In the genomic region with DNA sequence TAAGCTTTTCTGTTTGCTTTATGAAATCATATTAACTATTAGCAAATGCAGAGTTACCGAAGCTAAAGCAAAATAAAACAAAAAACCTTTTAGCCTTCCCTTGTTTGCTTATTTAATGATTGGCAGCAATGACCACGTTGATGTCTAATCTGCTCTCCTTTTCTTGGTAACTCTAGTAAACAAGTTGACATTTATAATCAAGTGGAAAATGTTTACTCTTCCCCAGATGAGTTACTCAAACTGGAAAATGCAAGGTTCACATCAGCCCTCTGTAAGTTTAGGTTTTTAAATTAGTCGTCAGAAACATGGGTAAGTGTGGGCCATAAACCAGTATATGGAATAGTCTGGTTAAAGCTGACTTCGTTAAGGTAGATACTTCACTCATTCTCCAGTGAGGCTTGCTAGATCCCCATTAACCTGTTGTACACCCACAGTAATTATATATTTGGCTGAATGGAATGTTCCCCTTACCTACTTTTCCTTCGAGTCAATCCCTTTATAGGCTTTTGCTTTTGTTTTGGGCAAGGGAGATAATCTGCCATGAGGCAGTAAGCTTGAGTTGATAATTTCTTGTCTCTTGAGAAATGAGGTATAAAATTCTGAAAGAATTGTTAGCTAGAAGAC, we compare ENCODE assay signal across 1 cellular context.
TF ChIP-seq lines count a peak whose summit lies in the region.

No MANE protein-coding gene starts in this region.

TF ChIP-seq in SK-N-SH treated with all-trans-retinoic acid at 6 μM for 48 hours, 23 proteins besides CTCF, POLR2A, EP300 and RAD21 (continued from another document):
- TF ChIP-seq, protein P1, sequence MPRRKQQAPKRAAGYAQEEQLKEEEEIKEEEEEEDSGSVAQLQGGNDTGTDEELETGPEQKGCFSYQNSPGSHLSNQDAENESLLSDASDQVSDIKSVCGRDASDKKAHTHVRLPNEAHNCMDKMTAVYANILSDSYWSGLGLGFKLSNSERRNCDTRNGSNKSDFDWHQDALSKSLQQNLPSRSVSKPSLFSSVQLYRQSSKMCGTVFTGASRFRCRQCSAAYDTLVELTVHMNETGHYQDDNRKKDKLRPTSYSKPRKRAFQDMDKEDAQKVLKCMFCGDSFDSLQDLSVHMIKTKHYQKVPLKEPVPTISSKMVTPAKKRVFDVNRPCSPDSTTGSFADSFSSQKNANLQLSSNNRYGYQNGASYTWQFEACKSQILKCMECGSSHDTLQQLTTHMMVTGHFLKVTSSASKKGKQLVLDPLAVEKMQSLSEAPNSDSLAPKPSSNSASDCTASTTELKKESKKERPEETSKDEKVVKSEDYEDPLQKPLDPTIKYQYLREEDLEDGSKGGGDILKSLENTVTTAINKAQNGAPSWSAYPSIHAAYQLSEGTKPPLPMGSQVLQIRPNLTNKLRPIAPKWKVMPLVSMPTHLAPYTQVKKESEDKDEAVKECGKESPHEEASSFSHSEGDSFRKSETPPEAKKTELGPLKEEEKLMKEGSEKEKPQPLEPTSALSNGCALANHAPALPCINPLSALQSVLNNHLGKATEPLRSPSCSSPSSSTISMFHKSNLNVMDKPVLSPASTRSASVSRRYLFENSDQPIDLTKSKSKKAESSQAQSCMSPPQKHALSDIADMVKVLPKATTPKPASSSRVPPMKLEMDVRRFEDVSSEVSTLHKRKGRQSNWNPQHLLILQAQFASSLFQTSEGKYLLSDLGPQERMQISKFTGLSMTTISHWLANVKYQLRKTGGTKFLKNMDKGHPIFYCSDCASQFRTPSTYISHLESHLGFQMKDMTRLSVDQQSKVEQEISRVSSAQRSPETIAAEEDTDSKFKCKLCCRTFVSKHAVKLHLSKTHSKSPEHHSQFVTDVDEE (CRISPR knock-in tag; IDR thresholded peaks at IDR 0.05): no peak
- TF ChIP-seq ZNF70 (CRISPR knock-in tag; IDR thresholded peaks at IDR 0.05) (no peak), CSRNP3 (CRISPR knock-in tag; IDR thresholded peaks at IDR 0.05) (no peak), ZNF565 (CRISPR knock-in tag; conservative IDR thresholded peaks at IDR 0.05; ENCODE audit: low read depth) (no peak), RARB (CRISPR knock-in tag; IDR thresholded peaks at IDR 0.05) (no peak), GLIS3 (CRISPR knock-in tag; IDR thresholded peaks at IDR 0.05) (no peak), ESRRG (CRISPR knock-in tag; IDR thresholded peaks at IDR 0.05) (no peak), ZFP30 (CRISPR knock-in tag; IDR thresholded peaks at IDR 0.05) (no peak), ZFP3 (CRISPR knock-in tag; IDR thresholded peaks at IDR 0.05) (no peak)
- TF ChIP-seq, protein P2, sequence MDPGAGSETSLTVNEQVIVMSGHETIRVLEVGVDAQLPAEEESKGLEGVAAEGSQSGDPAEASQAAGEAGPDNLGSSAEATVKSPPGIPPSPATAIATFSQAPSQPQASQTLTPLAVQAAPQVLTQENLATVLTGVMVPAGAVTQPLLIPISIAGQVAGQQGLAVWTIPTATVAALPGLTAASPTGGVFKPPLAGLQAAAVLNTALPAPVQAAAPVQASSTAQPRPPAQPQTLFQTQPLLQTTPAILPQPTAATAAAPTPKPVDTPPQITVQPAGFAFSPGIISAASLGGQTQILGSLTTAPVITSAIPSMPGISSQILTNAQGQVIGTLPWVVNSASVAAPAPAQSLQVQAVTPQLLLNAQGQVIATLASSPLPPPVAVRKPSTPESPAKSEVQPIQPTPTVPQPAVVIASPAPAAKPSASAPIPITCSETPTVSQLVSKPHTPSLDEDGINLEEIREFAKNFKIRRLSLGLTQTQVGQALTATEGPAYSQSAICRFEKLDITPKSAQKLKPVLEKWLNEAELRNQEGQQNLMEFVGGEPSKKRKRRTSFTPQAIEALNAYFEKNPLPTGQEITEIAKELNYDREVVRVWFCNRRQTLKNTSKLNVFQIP (CRISPR knock-in tag; IDR thresholded peaks at IDR 0.05; ENCODE audit: borderline replicate concordance, low read depth): no peak
